Comparison of ENCODE assay signal across 1 cellular context in genomic region chr3:134373942-134374790, GRCh38.
TF ChIP-seq lines count a peak whose summit lies in the region.

Gene AMOTL2 (minus strand): TSS chr3:134374447. CDS start chr3:134371433, 3,014 bp downstream.

TF ChIP-seq in WTC11, 78 proteins besides CTCF, POLR2A, EP300 and RAD21 (continued from another document):
- TF ChIP-seq MLX (CRISPR knock-in tag; IDR thresholded peaks at IDR 0.05), result no peak
- TF ChIP-seq ETV6 (CRISPR knock-in tag; IDR thresholded peaks at IDR 0.05), result peak; percentile 61
- TF ChIP-seq KAT7 (CRISPR knock-in tag; IDR thresholded peaks at IDR 0.05; ENCODE audit: borderline replicate concordance), result 0 out of 2 replicates have a peak, but pooled peaks have one; percentile 54
- TF ChIP-seq ZNF396 (CRISPR knock-in tag; IDR thresholded peaks at IDR 0.05; ENCODE audit: borderline replicate concordance), result no peak
- TF ChIP-seq ZBTB43 (CRISPR knock-in tag; IDR thresholded peaks at IDR 0.05), result no peak
- TF ChIP-seq ZNF512 (CRISPR knock-in tag; IDR thresholded peaks at IDR 0.05; ENCODE audit: borderline replicate concordance), result no peak
- TF ChIP-seq IRF1 (CRISPR knock-in tag; IDR thresholded peaks at IDR 0.05), result no peak
- no peak for TF ChIP-seq ZNF425 (CRISPR knock-in tag; conservative IDR thresholded peaks at IDR 0.05)
- peak; percentile 66; the same call in 1 of the 2 replicates for TF ChIP-seq MAX (CRISPR knock-in tag; IDR thresholded peaks at IDR 0.05)
- TF ChIP-seq ZNF219 (CRISPR knock-in tag; IDR thresholded peaks at IDR 0.05; ENCODE audit: borderline replicate concordance), result no peak
- TF ChIP-seq ZNF232 (CRISPR knock-in tag; IDR thresholded peaks at IDR 0.05), result no peak; the same call in 1 of the 2 replicates
- no peak for TF ChIP-seq IRF2 (CRISPR knock-in tag; IDR thresholded peaks at IDR 0.05; ENCODE audit: borderline replicate concordance, low read depth)
- no peak for TF ChIP-seq JAZF1 (CRISPR knock-in tag; IDR thresholded peaks at IDR 0.05)
- no peak for TF ChIP-seq NR2C2 (CRISPR knock-in tag; IDR thresholded peaks at IDR 0.05)
- TF ChIP-seq NFYB (CRISPR knock-in tag; conservative IDR thresholded peaks at IDR 0.05; ENCODE audit: low read depth), result no peak
- TF ChIP-seq ESRRA (CRISPR knock-in tag; IDR thresholded peaks at IDR 0.05; ENCODE audit: borderline replicate concordance), result no peak
- no peak for TF ChIP-seq FOXJ3 (CRISPR knock-in tag; IDR thresholded peaks at IDR 0.05; ENCODE audit: borderline replicate concordance)
- peak; percentile 83 for TF ChIP-seq E2F5 (CRISPR knock-in tag; IDR thresholded peaks at IDR 0.05)
- no peak; the same call in 1 of the 2 replicates for TF ChIP-seq GABPB1 (CRISPR knock-in tag; IDR thresholded peaks at IDR 0.05)
- no peak for TF ChIP-seq MYBL2 (CRISPR knock-in tag; IDR thresholded peaks at IDR 0.05)
- TF ChIP-seq ZNF532 (CRISPR knock-in tag; IDR thresholded peaks at IDR 0.05; ENCODE audit: borderline replicate concordance), result peak; percentile 84; the same call in 1 of the 2 replicates
- no peak for TF ChIP-seq ATF6 (CRISPR knock-in tag; IDR thresholded peaks at IDR 0.05)
- 0 out of 2 replicates have a peak, but pooled peaks have one; percentile 26 for TF ChIP-seq PRDM15 (CRISPR knock-in tag; IDR thresholded peaks at IDR 0.05)
- no peak for TF ChIP-seq ZNF281 (CRISPR knock-in tag; IDR thresholded peaks at IDR 0.05)
- no peak for TF ChIP-seq MXD4 (CRISPR knock-in tag; IDR thresholded peaks at IDR 0.05; ENCODE audit: borderline replicate concordance)
- TF ChIP-seq FOXK1 (CRISPR knock-in tag; IDR thresholded peaks at IDR 0.05), result 0 out of 2 replicates have a peak, but pooled peaks have one; percentile 31
TF ChIP-seq in WTC11: peak in this region for 27.
